ENCODE assay signal across 8 cellular contexts in genomic region chr1:145846191-145846590, GRCh38. TPM values are rescaled to one million over a fixed set of nuclear protein-coding genes. Genes with fewer than 3 reads are reported as not detected.
DNase-seq lines count a peak whose midpoint lies in the region; ATAC-seq lines count a peak whose summit lies in the region.

No MANE protein-coding gene starts in this region.

- H3K27me3 ChIP-seq in SJSA1 (replicated peaks) (no peaks in the 10 kb centered on the region), stomach smooth muscle (ENCODE audit: control insufficient read depth in 1 of 2, insufficient read depth in 2 of 2, low read length in 2 of 2) (no peaks in the 10 kb centered on the region)

- H3K27me3 Mint-ChIP-seq in central memory CD8-positive, alpha-beta T cell: no peaks in the 10 kb centered on the region

- H3K4me1 ChIP-seq in SJSA1 (replicated peaks) (peaks cover 29% of the 10 kb centered on the region), stomach smooth muscle (ENCODE audit: control insufficient read depth, insufficient read depth, low read length) (peaks cover 12% of the 10 kb centered on the region)

- H3K4me1 Mint-ChIP-seq in central memory CD8-positive, alpha-beta T cell: peaks cover 6% of the 10 kb centered on the region

- peaks cover 18% of the 10 kb centered on the region for H3K36me3 Mint-ChIP-seq in central memory CD8-positive, alpha-beta T cell (ENCODE audit: insufficient read depth)

- peaks cover 68% of the 10 kb centered on the region for H3K36me3 ChIP-seq in SJSA1
- H3K36me3 ChIP-seq in stomach smooth muscle (ENCODE audit: control insufficient read depth in 2 of 2, insufficient read depth in 2 of 2, low read length in 2 of 2): peaks cover 27 to 42% of the 10 kb centered on the region in 2 donors

- peak; percentile 36 for ATAC-seq in GM21723 (IDR thresholded peaks at IDR 0.05; ENCODE audit: unreplicated experiment)
- ATAC-seq in central memory CD8-positive, alpha-beta T cell (replicated peaks; ENCODE audit: extremely low read depth, poor library complexity, severe bottlenecking): peak; percentile 48

- no peak overlapping the region for H3K27ac Mint-ChIP-seq in central memory CD8-positive, alpha-beta T cell (ENCODE audit: low read depth)

- DNase-seq in COLO668 (lab: John Stamatoyannopoulos, UW; ENCODE audit: unreplicated experiment): peak; percentile 28
- DNase-seq in SJSA1 (ENCODE audit: low read depth in 1 of 2, low spot score in 2 of 2): peak in 1 of 2 experiments; percentile 48
- DNase-seq in central memory CD8-positive, alpha-beta T cell (ENCODE audit: low spot score in 2 of 2): no peak
- DNase-seq in kidney tubule cell (ENCODE audit: low spot score): peak; percentile 20
- no peak for DNase-seq in cortex of kidney (lab: John Stamatoyannopoulos, UW)
- DNase-seq in KG1 (lab: John Stamatoyannopoulos, UW): no peak

- H3K4me3 Mint-ChIP-seq in central memory CD8-positive, alpha-beta T cell: no peak overlapping the region

- no peak overlapping the region; the same call in 1 of the 2 replicates for H3K27ac ChIP-seq in SJSA1
- peak overlapping the region; percentile 60 for H3K27ac ChIP-seq in stomach smooth muscle (ENCODE audit: low read length)

- H3K9ac ChIP-seq in stomach smooth muscle (ENCODE audit: low read length in 2 of 2): peak overlapping the region; percentile 70 to 80

- H3K4me3 ChIP-seq in SJSA1 (peak overlapping the region; percentile 46), stomach smooth muscle (ENCODE audit: low read length in 2 of 2) (peak overlapping the region; percentile 81 to 82)

- H3K9me3 ChIP-seq in SJSA1 (replicated peaks) (no peaks in the 10 kb centered on the region), stomach smooth muscle (ENCODE audit: control insufficient read depth in 2 of 2, low read length in 2 of 2) (no peaks in the 10 kb centered on the region)

- no peaks in the 10 kb centered on the region for H3K9me3 Mint-ChIP-seq in central memory CD8-positive, alpha-beta T cell

RNA-seq across cellular contexts. Expression of gene NUDT17, which starts 0.8 kb away (rescaled TPM):
- 4.2 and 7.0 TPM in 2 replicates for total RNA-seq in SJSA1 (2014; rRNA removed; shearing (Covaris generic))

RNA-seq across cellular contexts. Expression of gene PIAS3, which starts 12.7 kb away (rescaled TPM):
- 7.5 and 15.7 TPM in 2 replicates for total RNA-seq in SJSA1 (2014; rRNA removed; shearing (Covaris generic))

RNA-seq across cellular contexts. Expression of gene POLR3C, which starts 22.2 kb away (rescaled TPM):
- 56.2 and 78.6 TPM in 2 replicates for total RNA-seq in SJSA1 (2014; rRNA removed; shearing (Covaris generic))

RNA-seq across cellular contexts. Expression of gene RNF115, which starts 22.3 kb away (rescaled TPM):
- total RNA-seq in SJSA1 (2014; rRNA removed; shearing (Covaris generic)): 17.5 and 23.8 TPM in 2 replicates

RNA-seq across cellular contexts. Expression of gene ANKRD35, which starts 39.5 kb away (rescaled TPM):
- total RNA-seq in SJSA1 (2014; rRNA removed; shearing (Covaris generic)): not detected in 2 replicates

Comparison
In these comparisons a context has a peak if more than half of its experiments do, and no peak if none do; other contexts are left out.
1. DNase-seq: peak in COLO668 (single experiment) and kidney tubule cell (single experiment); none in central memory CD8-positive, alpha-beta T cell (0 of 2), cortex of kidney (single experiment) and KG1 (single experiment).